Comparison of ENCODE assay signal across 9 cellular contexts in genomic region chr9:36521148-36521547, GRCh38.
"Had no signal": no experiment of that assay in that cellular context is flagged by ENCODE, and none has a peak within 500 bp of the region (broad histone marks: within the 10 kb centered on the region; RNA-seq: fewer than 3 reads in every experiment).

No MANE protein-coding gene starts in this region.

- H3K9me3 Mint-ChIP-seq: H9 had no signal

- FAIRE-seq: H1, H54, HTR-8/SVneo had no signal

- DNase-seq: GM23248, H9, HCEC 1CT, Kasumi-1, KBM-7 had no signal

- H3K27ac ChIP-seq: GM23248, KMS-11 had no signal

- H3K9ac ChIP-seq: GM23248, KMS-11 had no signal

- H3K27ac Mint-ChIP-seq: H9 had no signal

- H3K4me3 ChIP-seq: GM23248 had no signal

- H3K4me2 ChIP-seq: KMS-11 had no signal

- H2AFZ ChIP-seq: GM23248 had no signal

- H3K4me3 Mint-ChIP-seq: H9 had no signal
